Comparison of ENCODE assay signal across 7 cellular contexts in the genomic region with DNA sequence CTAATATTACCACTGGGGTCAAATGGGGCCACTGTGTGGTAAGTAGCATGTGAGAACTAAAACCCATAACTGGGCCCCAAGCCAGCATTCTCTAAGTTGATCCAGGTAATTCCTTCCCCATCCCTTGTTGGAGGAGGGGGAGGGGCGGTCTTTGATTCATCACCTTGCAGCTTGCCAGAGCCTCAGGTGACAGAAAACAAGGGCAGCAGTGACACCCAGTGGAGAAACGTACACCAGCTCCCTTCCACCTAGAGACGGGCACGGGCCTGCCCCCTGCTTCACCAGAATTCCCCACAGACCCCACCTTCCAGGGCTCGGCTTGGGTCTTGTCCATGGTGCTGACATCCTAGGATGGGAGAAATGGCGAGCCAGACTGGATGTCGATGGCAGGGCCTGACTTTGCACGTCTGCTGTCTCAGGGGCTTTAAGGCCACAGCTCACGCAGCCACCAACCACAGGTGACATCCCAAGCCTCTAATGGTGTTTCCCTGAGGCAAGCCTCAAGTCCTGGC.
A peak's percentile ranks its signal among the peaks of the same experiment; 100 is the strongest.
DNase-seq lines count a peak whose midpoint lies in the region; ATAC-seq and TF ChIP-seq lines count a peak whose summit lies in the region.

No MANE protein-coding gene starts in this region.

- H3K27ac Mint-ChIP-seq in activated CD8-positive, alpha-beta T cell treated with anti-CD3 and anti-CD28 coated beads, Interleukin-2, amount 10 ng/mL, durations not matched to agents 7 days and 5 days, result no peak overlapping the region

- H3K4me3 Mint-ChIP-seq in activated CD8-positive, alpha-beta T cell treated with anti-CD3 and anti-CD28 coated beads, Interleukin-2, amount 10 ng/mL, durations not matched to agents 7 days and 5 days, result no peak overlapping the region

- H3K9me3 Mint-ChIP-seq in activated CD8-positive, alpha-beta T cell treated with anti-CD3 and anti-CD28 coated beads, Interleukin-2, amount 10 ng/mL, durations not matched to agents 7 days and 5 days (ENCODE audit: insufficient read depth), result no peaks in the 10 kb centered on the region

- H3K36me3 Mint-ChIP-seq in activated CD8-positive, alpha-beta T cell treated with anti-CD3 and anti-CD28 coated beads, Interleukin-2, amount 10 ng/mL, durations not matched to agents 7 days and 5 days (ENCODE audit: low read depth), result no peaks in the 10 kb centered on the region

- H3K4me1 ChIP-seq in foreskin keratinocyte, result peaks cover 19% of the 10 kb centered on the region

- CTCF ChIA-PET in activated CD8-positive, alpha-beta T cell treated with anti-CD3 and anti-CD28 coated beads, Interleukin-2, amount 10 ng/mL, durations not matched to agents 7 days and 5 days (lab: Charles Lee), result interaction anchor here (0.7 to 2.2 kb wide), 4 partner anchors 9 to 61 kb away, joined by 3 to 43 read pairs (median 10); no protein-coding TSS in a partner anchor

- POLR2A ChIA-PET in activated CD8-positive, alpha-beta T cell treated with anti-CD3 and anti-CD28 coated beads, Interleukin-2, amount 10 ng/mL, durations not matched to agents 7 days and 5 days (lab: Charles Lee), result interaction anchor here (0.8 kb wide), 1 partner anchor 61 kb away, joined by 3 read pairs; no protein-coding TSS in a partner anchor

- no peaks in the 10 kb centered on the region for H3K27me3 ChIP-seq in foreskin keratinocyte

- no peaks in the 10 kb centered on the region for H3K27me3 Mint-ChIP-seq in activated CD8-positive, alpha-beta T cell treated with anti-CD3 and anti-CD28 coated beads, Interleukin-2, amount 10 ng/mL, durations not matched to agents 7 days and 5 days (ENCODE audit: low read depth)

- peaks cover 3% of the 10 kb centered on the region for H3K4me1 Mint-ChIP-seq in activated CD8-positive, alpha-beta T cell treated with anti-CD3 and anti-CD28 coated beads, Interleukin-2, amount 10 ng/mL, durations not matched to agents 7 days and 5 days (ENCODE audit: low read depth)

- ATAC-seq in HG02981 (IDR thresholded peaks at IDR 0.05; ENCODE audit: unreplicated experiment), result peak; percentile 59
- ATAC-seq in activated CD8-positive, alpha-beta T cell treated with anti-CD3 and anti-CD28 coated beads, Interleukin-2, amount 10 ng/mL, durations not matched to agents 7 days and 5 days, result no peak
- peak; percentile 91 for ATAC-seq in foreskin keratinocyte
- ATAC-seq in GM19324 (IDR thresholded peaks at IDR 0.05; ENCODE audit: low FRiP score, unreplicated experiment), result no peak

- peak; percentile 86 for DNase-seq in NCI-H2171 treated with DMSO at 0.1 percent for 48 hours (lab: John Stamatoyannopoulos, UW)
- peak; percentile 42 for DNase-seq in activated CD8-positive, alpha-beta T cell treated with anti-CD3 and anti-CD28 coated beads, Interleukin-2, amount 10 ng/mL, durations not matched to agents 7 days and 5 days
- DNase-seq in foreskin keratinocyte, result peak; percentile 96 to 98
- DNase-seq in retina, result peak; percentile 71

- TF ChIP-seq CTCF in GM12874 (IDR thresholded peaks at IDR 0.05; ENCODE audit: insufficient read depth, low read depth, low read length) (peak; percentile 57), foreskin keratinocyte (conservative IDR thresholded peaks at IDR 0.05) (peak; percentile 99)

- H3K27ac ChIP-seq in foreskin keratinocyte, result peak overlapping the region; percentile 60

Comparison
In these comparisons a context has a peak if more than half of its experiments do, and no peak if none do; other contexts are left out.
1. ATAC-seq: peak in HG02981 (single experiment) and foreskin keratinocyte (single experiment); none in activated CD8-positive, alpha-beta T cell treated with anti-CD3 and anti-CD28 coated beads, Interleukin-2, amount 10 ng/mL, durations not matched to agents 7 days and 5 days (single experiment) and GM19324 (single experiment).
2. DNase-seq: peak in every context shown above with its lines; median percentile 97 in foreskin keratinocyte; 86 in NCI-H2171 treated with DMSO at 0.1 percent for 48 hours; 71 in retina; 42 in activated CD8-positive, alpha-beta T cell treated with anti-CD3 and anti-CD28 coated beads, Interleukin-2, amount 10 ng/mL, durations not matched to agents 7 days and 5 days.